In genomic region chr10:29737209-29737565, GRCh38 we compare ENCODE assay signal across 10 cellular contexts.
DNase-seq lines count a peak whose midpoint lies in the region; ATAC-seq and TF ChIP-seq lines count a peak whose summit lies in the region.
"Had no signal": no experiment of that assay in that cellular context is flagged by ENCODE, and none has a peak within 500 bp of the region (broad histone marks: within the 10 kb centered on the region; RNA-seq: fewer than 3 reads in every experiment).

No MANE protein-coding gene starts in this region.

- H3K27ac Mint-ChIP-seq in Caco-2 (ENCODE audit: unreplicated experiment): peak overlapping the region; percentile 74
- H3K27ac Mint-ChIP-seq in progenitor cell of endocrine pancreas: peak overlapping the region; percentile 89

- POLR2A ChIA-PET in Caco-2 (lab: Charles Lee): no interaction called here

- H3K27me3 Mint-ChIP-seq in Caco-2 (ENCODE audit: insufficient read depth, unreplicated experiment): no peaks in the 10 kb centered on the region
- peaks cover 8% of the 10 kb centered on the region for H3K27me3 Mint-ChIP-seq in progenitor cell of endocrine pancreas

- no peaks in the 10 kb centered on the region for H3K27me3 ChIP-seq in Caco-2 (replicated peaks; ENCODE audit: control insufficient read depth, insufficient read depth, low read length)
- H3K27me3 ChIP-seq in gastroesophageal sphincter: no peaks in the 10 kb centered on the region

- H3K4me1 ChIP-seq in Caco-2: peaks cover 30% of the 10 kb centered on the region
- peaks cover 0 to 47% (median 7%) of the 10 kb centered on the region in 3 donors for H3K4me1 ChIP-seq in gastroesophageal sphincter

- H3K4me1 Mint-ChIP-seq in Caco-2 (ENCODE audit: low read depth, unreplicated experiment) (peaks cover 21% of the 10 kb centered on the region), progenitor cell of endocrine pancreas (ENCODE audit: low read depth) (peaks cover 33% of the 10 kb centered on the region)

- TF ChIP-seq EP300 in gastroesophageal sphincter (IDR thresholded peaks at IDR 0.05): no peak

- H3K4me3 ChIP-seq in Caco-2 (ENCODE audit: low read depth, low read length) (peak overlapping the region; percentile 75), WI38 (ENCODE audit: low read depth, low read length) (peak overlapping the region; percentile 86), gastroesophageal sphincter (peak overlapping the region; percentile 57 to 98)

- H3K27ac ChIP-seq in gastroesophageal sphincter: peak overlapping the region; percentile 90 to 100 (median 98)

- H3K36me3 Mint-ChIP-seq in Caco-2 (ENCODE audit: insufficient read depth, unreplicated experiment): peaks cover 8% of the 10 kb centered on the region
- no peaks in the 10 kb centered on the region for H3K36me3 Mint-ChIP-seq in progenitor cell of endocrine pancreas (ENCODE audit: insufficient read depth)

- H3K9me3 Mint-ChIP-seq in Caco-2 (ENCODE audit: unreplicated experiment) (no peaks in the 10 kb centered on the region), progenitor cell of endocrine pancreas (ENCODE audit: low read depth) (no peaks in the 10 kb centered on the region)

- no peak for TF ChIP-seq POLR2A in gastroesophageal sphincter (IDR thresholded peaks at IDR 0.05)
- TF ChIP-seq POLR2A in GM18505 (IDR thresholded peaks at IDR 0.05; ENCODE audit: borderline replicate concordance, extremely low read depth, insufficient read depth, insufficient read length): no peak

- no peaks in the 10 kb centered on the region for H3K36me3 ChIP-seq in Caco-2 (ENCODE audit: control insufficient read depth, insufficient read depth, low read length)
- H3K36me3 ChIP-seq in gastroesophageal sphincter: no peaks in the 10 kb centered on the region

- peak overlapping the region; percentile 91 for H3K4me3 Mint-ChIP-seq in Caco-2 (ENCODE audit: unreplicated experiment)
- H3K4me3 Mint-ChIP-seq in progenitor cell of endocrine pancreas (ENCODE audit: low read depth): peak overlapping the region; percentile 75

- intact Hi-C loops in Caco-2 (cut with micrococcal nuclease; ENCODE audit: unreplicated experiment): loop anchor here (2.0 to 5.0 kb wide), 3 partner anchors 104 to 265 kb away; no protein-coding TSS in a partner anchor

- no peak for TF ChIP-seq CTCF in Caco-2 (IDR thresholded peaks at IDR 0.05; ENCODE audit: insufficient read depth in 1 of 2, low read depth in 1 of 2, low read length in 1 of 2, severe bottlenecking in 1 of 2, unreplicated experiment in 1 of 2)
- TF ChIP-seq CTCF in WI38 (IDR thresholded peaks at IDR 0.05; ENCODE audit: low read depth, low read length): no peak
- TF ChIP-seq CTCF in gastroesophageal sphincter (IDR thresholded peaks at IDR 0.05): no peak
- TF ChIP-seq CTCF in progenitor cell of endocrine pancreas (IDR thresholded peaks at IDR 0.05; ENCODE audit: unreplicated experiment): no peak

- CTCF ChIA-PET in Caco-2 (lab: Charles Lee): interaction anchor here (1.0 to 1.8 kb wide), 2 partner anchors 121 to 265 kb away, joined by 3 to 5 read pairs; no protein-coding TSS in a partner anchor

- ATAC-seq in gastroesophageal sphincter: no peak
- ATAC-seq in GM18505 (IDR thresholded peaks at IDR 0.05; ENCODE audit: unreplicated experiment): no peak
- no peak for ATAC-seq in GM21825 (IDR thresholded peaks at IDR 0.05; ENCODE audit: unreplicated experiment)
- ATAC-seq in HG03135 (IDR thresholded peaks at IDR 0.05; ENCODE audit: unreplicated experiment): no peak

- H3K9me3 ChIP-seq in Caco-2: no peaks in the 10 kb centered on the region
- H3K9me3 ChIP-seq in gastroesophageal sphincter: no peaks in the 10 kb centered on the region

- 80% methylated on average over 4 of the region's 17 CpGs; no CpG with 5 or more reads in 1 of the 2 donors for WGBS in gastroesophageal sphincter (ENCODE audit: low coverage in 1 of 2), 2 donors

- no TSS peak for BruUV-seq in Caco-2 (replicated peaks; lab: Mats Ljungman, UMichigan)

- DNase-seq in Caco-2 (peak; percentile 39 to 50), progenitor cell of endocrine pancreas (ENCODE audit: low spot score, unreplicated experiment) (no peak), NCI-H2107 treated with DMSO at 0.1 percent for 48 hours (lab: John Stamatoyannopoulos, UW; ENCODE audit: unreplicated experiment) (no peak)
- DNase-seq: hippocampal formation, NCI-H2171 had no signal

Comparison
In these comparisons a context has a peak if more than half of its experiments do, and no peak if none do; other contexts are left out.
1. DNase-seq: peak in Caco-2 (2 of 2); none in progenitor cell of endocrine pancreas (single experiment) and NCI-H2107 treated with DMSO at 0.1 percent for 48 hours (single experiment).
2. Peak in every context shown above with its lines, with median percentiles within 50 percentile points of each other: H3K4me3 ChIP-seq.